In genomic region chr9:101708855-101709254, GRCh38 we compare ENCODE assay signal across 28 cellular contexts. TPM values are rescaled to one million over a fixed set of nuclear protein-coding genes. Genes with fewer than 3 reads are reported as not detected.
"Had no signal": no experiment of that assay in that cellular context is flagged by ENCODE, and none has a peak within 500 bp of the region (broad histone marks: within the 10 kb centered on the region; RNA-seq: fewer than 3 reads in every experiment).

No MANE protein-coding gene starts in this region.

- FAIRE-seq: urothelium cell line had no signal

- H3K4me3 ChIP-seq: stomach, suprapubic skin, testis, thoracic aorta, thyroid gland, tibial artery, tibial nerve, transverse colon, upper lobe of left lung, upper lobe of right lung, uterus, vagina had no signal

- H3K4me1 Mint-ChIP-seq: stimulated activated effector memory CD8-positive, alpha-beta T cell treated with anti-CD3 and anti-CD28 coated beads, Interleukin-12 subunit alpha, Interleukin-12 subunit beta, amount 100 ng/mL, for 72 hours had no signal

- H3K4me3 Mint-ChIP-seq: stimulated activated effector memory CD8-positive, alpha-beta T cell treated with anti-CD3 and anti-CD28 coated beads, Interleukin-12 subunit alpha, Interleukin-12 subunit beta, amount 100 ng/mL, for 72 hours; stimulated activated memory B cell treated with anti-CD40 and anti-IgM and Interleukin-4, amounts not matched to agents 10 μg/mL and 1 μg/mL and 100 μg/mL, for 72 hours; stimulated activated naive B cell treated with anti-CD40 and anti-IgM and Interleukin-4, amounts not matched to agents 10 μg/mL and 1 μg/mL and 100 μg/mL, for 72 hours; stimulated activated naive CD8-positive, alpha-beta T cell treated with anti-CD3 and anti-CD28 coated beads, Interleukin-15, amount 100 ng/mL, for 72 hours; stimulated activated naive CD8-positive, alpha-beta T cell treated with anti-CD3 and anti-CD28 coated beads, Interleukin-15, Interleukin-2, amounts not matched to agents 100 ng/mL and 50 ng/mL, for 24 hours; type B pancreatic cell had no signal

- H3K27ac Mint-ChIP-seq: stimulated activated effector memory CD8-positive, alpha-beta T cell treated with anti-CD3 and anti-CD28 coated beads, Interleukin-12 subunit alpha, Interleukin-12 subunit beta, amount 100 ng/mL, for 72 hours; stimulated activated memory B cell treated with anti-CD40 and anti-IgM and Interleukin-4, amounts not matched to agents 10 μg/mL and 1 μg/mL and 100 μg/mL, for 72 hours; stimulated activated naive B cell treated with anti-CD40 and anti-IgM and Interleukin-4, amounts not matched to agents 10 μg/mL and 1 μg/mL and 100 μg/mL, for 72 hours; stimulated activated naive CD8-positive, alpha-beta T cell treated with anti-CD3 and anti-CD28 coated beads, Interleukin-15, amount 100 ng/mL, for 72 hours; stimulated activated naive CD8-positive, alpha-beta T cell treated with anti-CD3 and anti-CD28 coated beads, Interleukin-15, Interleukin-2, amounts not matched to agents 100 ng/mL and 50 ng/mL, for 24 hours; type B pancreatic cell had no signal

- H3K9me3 ChIP-seq: stomach, suprapubic skin, testis, thoracic aorta, thyroid gland, tibial artery, tibial nerve, transverse colon, upper lobe of left lung, upper lobe of right lung, uterus, vagina had no signal

- H3K9me3 Mint-ChIP-seq: stimulated activated effector memory CD8-positive, alpha-beta T cell treated with anti-CD3 and anti-CD28 coated beads, Interleukin-12 subunit alpha, Interleukin-12 subunit beta, amount 100 ng/mL, for 72 hours; stimulated activated memory B cell treated with anti-CD40 and anti-IgM and Interleukin-4, amounts not matched to agents 10 μg/mL and 1 μg/mL and 100 μg/mL, for 72 hours; stimulated activated naive CD8-positive, alpha-beta T cell treated with anti-CD3 and anti-CD28 coated beads, Interleukin-15, amount 100 ng/mL, for 72 hours; stimulated activated naive CD8-positive, alpha-beta T cell treated with anti-CD3 and anti-CD28 coated beads, Interleukin-15, Interleukin-2, amounts not matched to agents 100 ng/mL and 50 ng/mL, for 24 hours; type B pancreatic cell had no signal

- H3K36me3 Mint-ChIP-seq: stimulated activated effector memory CD8-positive, alpha-beta T cell treated with anti-CD3 and anti-CD28 coated beads, Interleukin-12 subunit alpha, Interleukin-12 subunit beta, amount 100 ng/mL, for 72 hours; stimulated activated memory B cell treated with anti-CD40 and anti-IgM and Interleukin-4, amounts not matched to agents 10 μg/mL and 1 μg/mL and 100 μg/mL, for 72 hours; stimulated activated naive B cell treated with anti-CD40 and anti-IgM and Interleukin-4, amounts not matched to agents 10 μg/mL and 1 μg/mL and 100 μg/mL, for 72 hours; type B pancreatic cell had no signal

- H3K27ac ChIP-seq: stomach, suprapubic skin, testis, thoracic aorta, thyroid gland, tibial artery, tibial nerve, transverse colon, upper lobe of left lung, upper lobe of right lung, uterus, vagina had no signal

- H3K27me3 ChIP-seq: suprapubic skin, testis, transverse colon, upper lobe of left lung, uterus, vagina had no signal

- DNase-seq: stimulated activated CD4-positive, alpha-beta T cell treated with anti-CD3 and anti-CD28 coated beads, Interleukin-4, amount 100 ng/mL, for 1 hour; stimulated activated CD4-positive, alpha-beta T cell treated with anti-CD3 and anti-CD28 coated beads, Interleukin-4, amount 100 ng/mL, for 24 hours; stimulated activated CD4-positive, alpha-beta T cell treated with anti-CD3 and anti-CD28 coated beads, Interleukin-4, amount 100 ng/mL, for 4 hours; stimulated activated CD8-positive, alpha-beta memory T cell treated with anti-CD3 and anti-CD28 coated beads, Interleukin-4, amount 100 ng/mL, for 48 hours; stimulated activated naive B cell treated with anti-CD40 and anti-IgM and Interleukin-4, amounts not matched to agents 10 μg/mL and 1 μg/mL and 100 μg/mL, for 72 hours; stimulated activated naive CD4-positive, alpha-beta T cell; stimulated activated naive CD4-positive, alpha-beta T cell treated with Interleukin-2 at 50 U/mL for 16 hours; stimulated activated naive CD8-positive, alpha-beta T cell treated with anti-CD3 and anti-CD28 coated beads, Interleukin-15, amount 100 ng/mL, for 72 hours; stimulated activated naive CD8-positive, alpha-beta T cell treated with anti-CD3 and anti-CD28 coated beads, Interleukin-15, Interleukin-2, amounts not matched to agents 100 U/mL and 50 U/mL, for 24 hours; stomach; substantia nigra; testis; thyroid gland; tibial artery; transverse colon; trophoblast cell; upper lobe of left lung; upper lobe of right lung; uterus had no signal

- H3K36me3 ChIP-seq: stomach, suprapubic skin, thoracic aorta, thyroid gland, tibial artery, tibial nerve, transverse colon, upper lobe of left lung, upper lobe of right lung, uterus, vagina had no signal

- ATAC-seq: stimulated activated effector memory CD8-positive, alpha-beta T cell treated with anti-CD3 and anti-CD28 coated beads, Interleukin-12 subunit alpha, Interleukin-12 subunit beta, amount 100 ng/mL, for 72 hours; stimulated activated memory B cell treated with anti-CD40 and anti-IgM and Interleukin-4, amounts not matched to agents 10 μg/mL and 1 μg/mL and 100 μg/mL, for 72 hours; stimulated activated naive B cell treated with anti-CD40 and anti-IgM and Interleukin-4, amounts not matched to agents 10 μg/mL and 1 μg/mL and 100 μg/mL, for 72 hours; stimulated activated naive CD8-positive, alpha-beta T cell treated with anti-CD3 and anti-CD28 coated beads, Interleukin-15, amount 100 ng/mL, for 72 hours; stimulated activated naive CD8-positive, alpha-beta T cell treated with anti-CD3 and anti-CD28 coated beads, Interleukin-15, Interleukin-2, amounts not matched to agents 100 U/mL and 50 U/mL, for 24 hours; upper lobe of right lung had no signal

- H3K4me1 ChIP-seq: testis, thyroid gland, tibial artery, tibial nerve, upper lobe of right lung, uterus, vagina had no signal

RNA-seq across cellular contexts. Expression of gene GRIN3A, which starts 29.6 kb away (rescaled TPM):
- total RNA-seq: thyroid gland had no signal
- polyA plus RNA-seq: stomach had no signal
